2 cellular contexts compared by ENCODE assay signal in genomic region chr13:114151031-114151430, GRCh38.
TF ChIP-seq lines count a peak whose summit lies in the region.

No MANE protein-coding gene starts in this region.

TF ChIP-seq in SK-N-SH, 30 proteins besides CTCF, POLR2A, EP300 and RAD21 (continued from another document):
- no peak for TF ChIP-seq RXRA (IDR thresholded peaks at IDR 0.05; ENCODE audit: borderline replicate concordance, low read depth)
- TF ChIP-seq FOSL2 (IDR thresholded peaks at IDR 0.05; ENCODE audit: borderline replicate concordance, low read depth): no peak
- TF ChIP-seq ELF1 (IDR thresholded peaks at IDR 0.05): no peak
- TF ChIP-seq JUND (IDR thresholded peaks at IDR 0.05): no peak
- TF ChIP-seq, protein P1, sequence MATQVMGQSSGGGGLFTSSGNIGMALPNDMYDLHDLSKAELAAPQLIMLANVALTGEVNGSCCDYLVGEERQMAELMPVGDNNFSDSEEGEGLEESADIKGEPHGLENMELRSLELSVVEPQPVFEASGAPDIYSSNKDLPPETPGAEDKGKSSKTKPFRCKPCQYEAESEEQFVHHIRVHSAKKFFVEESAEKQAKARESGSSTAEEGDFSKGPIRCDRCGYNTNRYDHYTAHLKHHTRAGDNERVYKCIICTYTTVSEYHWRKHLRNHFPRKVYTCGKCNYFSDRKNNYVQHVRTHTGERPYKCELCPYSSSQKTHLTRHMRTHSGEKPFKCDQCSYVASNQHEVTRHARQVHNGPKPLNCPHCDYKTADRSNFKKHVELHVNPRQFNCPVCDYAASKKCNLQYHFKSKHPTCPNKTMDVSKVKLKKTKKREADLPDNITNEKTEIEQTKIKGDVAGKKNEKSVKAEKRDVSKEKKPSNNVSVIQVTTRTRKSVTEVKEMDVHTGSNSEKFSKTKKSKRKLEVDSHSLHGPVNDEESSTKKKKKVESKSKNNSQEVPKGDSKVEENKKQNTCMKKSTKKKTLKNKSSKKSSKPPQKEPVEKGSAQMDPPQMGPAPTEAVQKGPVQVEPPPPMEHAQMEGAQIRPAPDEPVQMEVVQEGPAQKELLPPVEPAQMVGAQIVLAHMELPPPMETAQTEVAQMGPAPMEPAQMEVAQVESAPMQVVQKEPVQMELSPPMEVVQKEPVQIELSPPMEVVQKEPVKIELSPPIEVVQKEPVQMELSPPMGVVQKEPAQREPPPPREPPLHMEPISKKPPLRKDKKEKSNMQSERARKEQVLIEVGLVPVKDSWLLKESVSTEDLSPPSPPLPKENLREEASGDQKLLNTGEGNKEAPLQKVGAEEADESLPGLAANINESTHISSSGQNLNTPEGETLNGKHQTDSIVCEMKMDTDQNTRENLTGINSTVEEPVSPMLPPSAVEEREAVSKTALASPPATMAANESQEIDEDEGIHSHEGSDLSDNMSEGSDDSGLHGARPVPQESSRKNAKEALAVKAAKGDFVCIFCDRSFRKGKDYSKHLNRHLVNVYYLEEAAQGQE (IDR thresholded peaks at IDR 0.05; ENCODE audit: low read depth, low read length): no peak

TF ChIP-seq in SK-N-SH treated with all-trans-retinoic acid at 6 μM for 48 hours, 23 proteins besides CTCF, POLR2A, EP300 and RAD21 (continued from another document):
- TF ChIP-seq TSHZ2 (CRISPR knock-in tag; IDR thresholded peaks at IDR 0.05) (no peak), PPARA (CRISPR knock-in tag; IDR thresholded peaks at IDR 0.05; ENCODE audit: borderline replicate concordance) (no peak), ZNF565 (CRISPR knock-in tag; conservative IDR thresholded peaks at IDR 0.05; ENCODE audit: low read depth) (no peak), OSR1 (CRISPR knock-in tag; IDR thresholded peaks at IDR 0.05) (no peak), ZFP3 (CRISPR knock-in tag; IDR thresholded peaks at IDR 0.05) (no peak), GLIS3 (CRISPR knock-in tag; IDR thresholded peaks at IDR 0.05) (no peak), ISL1 (CRISPR knock-in tag; IDR thresholded peaks at IDR 0.05) (no peak), RARB (CRISPR knock-in tag; IDR thresholded peaks at IDR 0.05) (no peak), CSDC2 (CRISPR knock-in tag; IDR thresholded peaks at IDR 0.05) (no peak), CREB5 (CRISPR knock-in tag; IDR thresholded peaks at IDR 0.05; ENCODE audit: low read depth) (no peak)
- TF ChIP-seq, protein P2, sequence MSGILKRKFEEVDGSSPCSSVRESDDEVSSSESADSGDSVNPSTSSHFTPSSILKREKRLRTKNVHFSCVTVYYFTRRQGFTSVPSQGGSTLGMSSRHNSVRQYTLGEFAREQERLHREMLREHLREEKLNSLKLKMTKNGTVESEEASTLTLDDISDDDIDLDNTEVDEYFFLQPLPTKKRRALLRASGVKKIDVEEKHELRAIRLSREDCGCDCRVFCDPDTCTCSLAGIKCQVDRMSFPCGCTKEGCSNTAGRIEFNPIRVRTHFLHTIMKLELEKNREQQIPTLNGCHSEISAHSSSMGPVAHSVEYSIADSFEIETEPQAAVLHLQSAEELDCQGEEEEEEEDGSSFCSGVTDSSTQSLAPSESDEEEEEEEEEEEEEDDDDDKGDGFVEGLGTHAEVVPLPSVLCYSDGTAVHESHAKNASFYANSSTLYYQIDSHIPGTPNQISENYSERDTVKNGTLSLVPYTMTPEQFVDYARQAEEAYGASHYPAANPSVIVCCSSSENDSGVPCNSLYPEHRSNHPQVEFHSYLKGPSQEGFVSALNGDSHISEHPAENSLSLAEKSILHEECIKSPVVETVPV (CRISPR knock-in tag; IDR thresholded peaks at IDR 0.05): no peak
